ENCODE assay signal across 33 cellular contexts in genomic region chr15:88497109-88497761, GRCh38. TPM values are rescaled to one million over a fixed set of nuclear protein-coding genes. Genes with fewer than 3 reads are reported as not detected.
A peak's percentile ranks its signal among the peaks of the same experiment; 100 is the strongest.
DNase-seq lines count a peak whose midpoint lies in the region; ATAC-seq and TF ChIP-seq lines count a peak whose summit lies in the region.
"Had no signal": no experiment of that assay in that cellular context is flagged by ENCODE, and none has a peak within 500 bp of the region (broad histone marks: within the 10 kb centered on the region; RNA-seq: fewer than 3 reads in every experiment).

No MANE protein-coding gene starts in this region.

- H3K9me3 Mint-ChIP-seq in activated CD8-positive, alpha-beta T cell treated with anti-CD3 and anti-CD28 coated beads, Interleukin-2, amount 10 ng/mL, durations not matched to agents 7 days and 5 days (ENCODE audit: insufficient read depth), result no peaks in the 10 kb centered on the region
- H3K9me3 Mint-ChIP-seq in activated CD8-positive, alpha-beta T cell treated with anti-CD3 and anti-CD28 coated beads for 36 hours, result no peaks in the 10 kb centered on the region
- H3K9me3 Mint-ChIP-seq: activated CD4-positive, alpha-beta memory T cell treated with anti-CD3 and anti-CD28 coated beads for 36 hours; CD8-positive, alpha-beta T cell; immature natural killer cell; natural killer cell treated with Interleukin-12 subunit alpha and Interleukin-12 subunit beta and Interleukin-15 and Interleukin-18, amount 100 ng/mL, for 72 hours had no signal

- no peak overlapping the region for H3K4me3 Mint-ChIP-seq in activated CD8-positive, alpha-beta T cell treated with anti-CD3 and anti-CD28 coated beads, Interleukin-2, amount 10 ng/mL, durations not matched to agents 7 days and 5 days
- no peak overlapping the region for H3K4me3 Mint-ChIP-seq in activated CD8-positive, alpha-beta T cell treated with anti-CD3 and anti-CD28 coated beads for 36 hours
- H3K4me3 Mint-ChIP-seq: activated CD4-positive, alpha-beta memory T cell treated with anti-CD3 and anti-CD28 coated beads for 36 hours; CD8-positive, alpha-beta T cell; immature natural killer cell; natural killer cell treated with Interleukin-12 subunit alpha and Interleukin-12 subunit beta and Interleukin-15 and Interleukin-18, amount 100 ng/mL, for 72 hours had no signal

- intact Hi-C loops in activated CD8-positive, alpha-beta T cell treated with anti-CD3 and anti-CD28 coated beads for 36 hours (cut with micrococcal nuclease), result no loop called here
- intact Hi-C loops in right cardiac atrium (cut with DNase I), result no loop called here

- POLR2A ChIA-PET in activated CD8-positive, alpha-beta T cell treated with anti-CD3 and anti-CD28 coated beads, Interleukin-2, amount 10 ng/mL, durations not matched to agents 7 days and 5 days (lab: Charles Lee), result no interaction called here
- POLR2A ChIA-PET in activated CD8-positive, alpha-beta T cell treated with anti-CD3 and anti-CD28 coated beads for 36 hours (lab: Charles Lee), result no interaction called here

- peak overlapping the region; percentile 59 for H3K27ac ChIP-seq in right cardiac atrium (ENCODE audit: low read length)
- H3K27ac ChIP-seq in temporal lobe (ENCODE audit: low read depth, low read length), result peak overlapping the region; percentile 62
- H3K27ac ChIP-seq: brain microvascular endothelial cell, colonic mucosa, esophagus squamous epithelium, left lung, sigmoid colon had no signal

- peaks cover 4% of the 10 kb centered on the region for H3K4me1 ChIP-seq in right cardiac atrium (ENCODE audit: control insufficient read depth, insufficient read depth, low read length)
- H3K4me1 ChIP-seq: colonic mucosa, esophagus squamous epithelium, left lung, sigmoid colon had no signal

- H3K4me1 Mint-ChIP-seq in activated CD8-positive, alpha-beta T cell treated with anti-CD3 and anti-CD28 coated beads, Interleukin-2, amount 10 ng/mL, durations not matched to agents 7 days and 5 days (ENCODE audit: low read depth), result no peaks in the 10 kb centered on the region
- no peaks in the 10 kb centered on the region for H3K4me1 Mint-ChIP-seq in activated CD8-positive, alpha-beta T cell treated with anti-CD3 and anti-CD28 coated beads for 36 hours (ENCODE audit: low read depth)
- H3K4me1 Mint-ChIP-seq: immature natural killer cell had no signal

- DNase-seq in activated CD8-positive, alpha-beta T cell treated with anti-CD3 and anti-CD28 coated beads, Interleukin-2, amount 10 ng/mL, durations not matched to agents 7 days and 5 days, result no peak
- DNase-seq in activated CD8-positive, alpha-beta T cell treated with anti-CD3 and anti-CD28 coated beads for 36 hours, result no peak
- DNase-seq in cerebellar cortex (ENCODE audit: low spot score) (peak; percentile 72), right cardiac atrium (peak in 2 of 3 donors; percentile 66 to 72)
- DNase-seq: activated CD4-positive, alpha-beta memory T cell treated with anti-CD3 and anti-CD28 coated beads for 36 hours; activated CD4-positive, CD25-positive, alpha-beta regulatory T cell; activated effector memory CD4-positive, alpha-beta T cell treated with Interleukin-2 at 50 U/mL for 16 hours; activated T-cell treated with anti-CD3 and anti-CD28 coated beads for 4 hours; AML-193; brain microvascular endothelial cell; CD8-positive, alpha-beta T cell; colonic mucosa; DMS53; esophagus squamous epithelium; GDM1; GOT3; hippocampal formation; immature natural killer cell; left lung; NCI-H1930; NCI-H226; NCI-H82; OCI-M1; SHP77; sigmoid colon; stimulated activated CD4-positive, alpha-beta T cell treated with anti-CD3 and anti-CD28 coated beads, Interleukin-15, amount 100 ng/mL, for 24 hours; SW 1271; T1000 had no signal

- H3K27ac Mint-ChIP-seq in activated CD8-positive, alpha-beta T cell treated with anti-CD3 and anti-CD28 coated beads, Interleukin-2, amount 10 ng/mL, durations not matched to agents 7 days and 5 days, result peak overlapping the region; percentile 6
- no peak overlapping the region for H3K27ac Mint-ChIP-seq in activated CD8-positive, alpha-beta T cell treated with anti-CD3 and anti-CD28 coated beads for 36 hours
- H3K27ac Mint-ChIP-seq: activated CD4-positive, alpha-beta memory T cell treated with anti-CD3 and anti-CD28 coated beads for 36 hours; CD8-positive, alpha-beta T cell; natural killer cell treated with Interleukin-12 subunit alpha and Interleukin-12 subunit beta and Interleukin-15 and Interleukin-18, amount 100 ng/mL, for 72 hours had no signal

- no peaks in the 10 kb centered on the region for H3K36me3 Mint-ChIP-seq in activated CD8-positive, alpha-beta T cell treated with anti-CD3 and anti-CD28 coated beads, Interleukin-2, amount 10 ng/mL, durations not matched to agents 7 days and 5 days (ENCODE audit: low read depth)
- peaks cover 2% of the 10 kb centered on the region for H3K36me3 Mint-ChIP-seq in activated CD8-positive, alpha-beta T cell treated with anti-CD3 and anti-CD28 coated beads for 36 hours (ENCODE audit: low read depth)
- H3K36me3 Mint-ChIP-seq: natural killer cell treated with Interleukin-12 subunit alpha and Interleukin-12 subunit beta and Interleukin-15 and Interleukin-18, amount 100 ng/mL, for 72 hours had no signal

- 67% methylated on average over 10 of the region's 10 CpGs for WGBS in right cardiac atrium

- H3K27me3 Mint-ChIP-seq in activated CD8-positive, alpha-beta T cell treated with anti-CD3 and anti-CD28 coated beads, Interleukin-2, amount 10 ng/mL, durations not matched to agents 7 days and 5 days (ENCODE audit: low read depth), result no peaks in the 10 kb centered on the region
- H3K27me3 Mint-ChIP-seq in activated CD8-positive, alpha-beta T cell treated with anti-CD3 and anti-CD28 coated beads for 36 hours, result no peaks in the 10 kb centered on the region
- H3K27me3 Mint-ChIP-seq: activated CD4-positive, alpha-beta memory T cell treated with anti-CD3 and anti-CD28 coated beads for 36 hours; natural killer cell treated with Interleukin-12 subunit alpha and Interleukin-12 subunit beta and Interleukin-15 and Interleukin-18, amount 100 ng/mL, for 72 hours had no signal

- no peak for TF ChIP-seq CTCF in activated CD8-positive, alpha-beta T cell treated with anti-CD3 and anti-CD28 coated beads for 36 hours (IDR thresholded peaks at IDR 0.05)

- H3K9me3 ChIP-seq in right cardiac atrium (ENCODE audit: control insufficient read depth, low read length), result no peaks in the 10 kb centered on the region
- H3K9me3 ChIP-seq: colonic mucosa, esophagus squamous epithelium, left lung, sigmoid colon had no signal

- H3K4me3 ChIP-seq in right cardiac atrium (ENCODE audit: low read length), result no peak overlapping the region
- H3K4me3 ChIP-seq: colonic mucosa, esophagus squamous epithelium, left lung, sigmoid colon had no signal

- ATAC-seq in activated CD8-positive, alpha-beta T cell treated with anti-CD3 and anti-CD28 coated beads, Interleukin-2, amount 10 ng/mL, durations not matched to agents 7 days and 5 days, result no peak
- no peak for ATAC-seq in activated CD8-positive, alpha-beta T cell treated with anti-CD3 and anti-CD28 coated beads for 36 hours
- ATAC-seq in right cardiac atrium (peak; percentile 67 to 88), GM21723 (IDR thresholded peaks at IDR 0.05; ENCODE audit: unreplicated experiment) (no peak), HG03135 (IDR thresholded peaks at IDR 0.05; ENCODE audit: unreplicated experiment) (no peak), GM21717 (IDR thresholded peaks at IDR 0.05; ENCODE audit: unreplicated experiment) (no peak)
- ATAC-seq: CD8-positive, alpha-beta T cell; left lung had no signal

- CTCF ChIA-PET in activated CD8-positive, alpha-beta T cell treated with anti-CD3 and anti-CD28 coated beads, Interleukin-2, amount 10 ng/mL, durations not matched to agents 7 days and 5 days (lab: Charles Lee), result no interaction called here
- CTCF ChIA-PET in activated CD8-positive, alpha-beta T cell treated with anti-CD3 and anti-CD28 coated beads for 36 hours (lab: Charles Lee), result no interaction called here

- no peaks in the 10 kb centered on the region for H3K27me3 ChIP-seq in right cardiac atrium (ENCODE audit: control insufficient read depth, insufficient read depth)
- H3K27me3 ChIP-seq: brain microvascular endothelial cell, colonic mucosa, esophagus squamous epithelium, left lung, sigmoid colon had no signal

RNA-seq across cellular contexts. Expression of gene MRPS11, which starts 29.7 kb away (rescaled TPM):
- 10 to 100 TPM; 63.8 to 69.8 TPM for total RNA-seq in activated CD8-positive, alpha-beta T cell treated with anti-CD3 and anti-CD28 coated beads, Interleukin-2, amount 10 ng/mL, durations not matched to agents 7 days and 5 days
- 10 to 100 TPM; 54.3 to 55.4 TPM for total RNA-seq in activated CD8-positive, alpha-beta T cell treated with anti-CD3 and anti-CD28 coated beads for 36 hours
- total RNA-seq in right cardiac atrium (10 to 100 TPM; 39.4 to 57.9 (median 52.1) TPM), temporal lobe (15.5 TPM)
- 67.5 TPM for polyA plus RNA-seq in right cardiac atrium

RNA-seq across cellular contexts. Expression of gene MRPL46, which starts 30.0 kb away (rescaled TPM):
- total RNA-seq in activated CD8-positive, alpha-beta T cell treated with anti-CD3 and anti-CD28 coated beads, Interleukin-2, amount 10 ng/mL, durations not matched to agents 7 days and 5 days, result 10 to 100 TPM; 28.8 to 31.3 TPM
- 10 to 100 TPM; 34.4 to 35.0 TPM for total RNA-seq in activated CD8-positive, alpha-beta T cell treated with anti-CD3 and anti-CD28 coated beads for 36 hours
- total RNA-seq in right cardiac atrium (10 to 100 TPM; 30.0 to 46.3 (median 40.0) TPM), temporal lobe (14.5 TPM)
- 67.9 TPM for polyA plus RNA-seq in right cardiac atrium

RNA-seq across cellular contexts. Expression of gene DET1, which starts 49.2 kb away (rescaled TPM):
- 1 to 10 TPM; 1.7 to 3.0 TPM for total RNA-seq in activated CD8-positive, alpha-beta T cell treated with anti-CD3 and anti-CD28 coated beads, Interleukin-2, amount 10 ng/mL, durations not matched to agents 7 days and 5 days
- total RNA-seq in activated CD8-positive, alpha-beta T cell treated with anti-CD3 and anti-CD28 coated beads for 36 hours, result 1 to 10 TPM; 2.1 to 2.6 TPM
- total RNA-seq in right cardiac atrium (1 to 10 TPM; 5.1 to 8.0 (median 6.8) TPM), temporal lobe (7.9 TPM)
- polyA plus RNA-seq in right cardiac atrium, result 6.0 TPM

Comparison
In these comparisons a context has a peak if more than half of its experiments do, and no peak if none do; other contexts are left out.
1. ATAC-seq: peak in right cardiac atrium (2 of 2); none in activated CD8-positive, alpha-beta T cell treated with anti-CD3 and anti-CD28 coated beads, Interleukin-2, amount 10 ng/mL, durations not matched to agents 7 days and 5 days (single experiment), activated CD8-positive, alpha-beta T cell treated with anti-CD3 and anti-CD28 coated beads for 36 hours (single experiment), GM21723 (single experiment), HG03135 (single experiment) and GM21717 (single experiment).
2. DNase-seq: peak in cerebellar cortex (single experiment) and right cardiac atrium (2 of 3); none in activated CD8-positive, alpha-beta T cell treated with anti-CD3 and anti-CD28 coated beads, Interleukin-2, amount 10 ng/mL, durations not matched to agents 7 days and 5 days (single experiment) and activated CD8-positive, alpha-beta T cell treated with anti-CD3 and anti-CD28 coated beads for 36 hours (single experiment).